17 cellular contexts compared by ENCODE assay signal in genomic region chr2:176088937-176089842, GRCh38. TPM values are rescaled to one million over a fixed set of nuclear protein-coding genes. Genes with fewer than 3 reads are reported as not detected.
DNase-seq lines count a peak whose midpoint lies in the region; ATAC-seq, FAIRE-seq and TF ChIP-seq lines count a peak whose summit lies in the region.
"Had no signal": no experiment of that assay in that cellular context is flagged by ENCODE, and none has a peak within 500 bp of the region (broad histone marks: within the 10 kb centered on the region; RNA-seq: fewer than 3 reads in every experiment).

No MANE protein-coding gene starts in this region.

- H3K4me1 ChIP-seq in HepG2 (ENCODE audit: insufficient read depth, low read length) (peaks cover 25% of the 10 kb centered on the region), right lobe of liver (peaks cover 0 to 16% (median 4%) of the 10 kb centered on the region in 4 donors), prostate gland (replicated peaks) (no peaks in the 10 kb centered on the region)

- H3K27me3 Mint-ChIP-seq in stimulated activated memory B cell treated with anti-CD40 and anti-IgM and Interleukin-4, amounts not matched to agents 10 μg/mL and 1 μg/mL and 100 μg/mL, for 72 hours = peaks cover 93% of the 10 kb centered on the region

- DNase-seq in HepG2 (ENCODE audit: low spot score) = no peak
- no peak for DNase-seq in right lobe of liver
- DNase-seq in coronary artery (ENCODE audit: low spot score) = peak; percentile 7
- DNase-seq in prostate gland (ENCODE audit: low spot score) = no peak
- DNase-seq in NCI-H510A (lab: John Stamatoyannopoulos, UW) = no peak
- no peak for DNase-seq in UCSD-AML1 (lab: John Stamatoyannopoulos, UW; ENCODE audit: unreplicated experiment)
- DNase-seq: CD8-positive, alpha-beta T cell; GF-D8; NCI-H1092 treated with DMSO at 0.1 percent for 48 hours; NCI-H446 treated with DMSO at 0.1 percent for 48 hours had no signal

- no TSS peak for BruUV-seq in HepG2 (replicated peaks; lab: Mats Ljungman, UMichigan)

- 6% methylated on average over 6 of the region's 6 CpGs for WGBS in HepG2 (ENCODE audit: low lambda C conversion rate)
- WGBS in right lobe of liver (ENCODE audit: insufficient coverage, low coverage, low lambda C conversion rate, missing lambda C conversion rate) = 7% methylated on average over 6 of the region's 6 CpGs
- WGBS in prostate gland = 38% methylated on average over 6 of the region's 6 CpGs

- no peak overlapping the region for H3K27ac Mint-ChIP-seq in stimulated activated memory B cell treated with anti-CD40 and anti-IgM and Interleukin-4, amounts not matched to agents 10 μg/mL and 1 μg/mL and 100 μg/mL, for 72 hours
- H3K27ac Mint-ChIP-seq: CD8-positive, alpha-beta T cell had no signal

- FAIRE-seq in HepG2 (lab: Jason Lieb, UNC) = no peak
- FAIRE-seq: GM12878, K562 had no signal

- no peaks in the 10 kb centered on the region for H3K36me3 Mint-ChIP-seq in stimulated activated memory B cell treated with anti-CD40 and anti-IgM and Interleukin-4, amounts not matched to agents 10 μg/mL and 1 μg/mL and 100 μg/mL, for 72 hours
- H3K36me3 Mint-ChIP-seq: CD8-positive, alpha-beta T cell had no signal

- no peaks in the 10 kb centered on the region for H3K36me3 ChIP-seq in HepG2 (replicated peaks in 1 of 2; ENCODE audit: control insufficient read depth in 1 of 2, insufficient read depth in 2 of 2, low read length in 2 of 2)
- H3K36me3 ChIP-seq in right lobe of liver = no peaks in the 10 kb centered on the region
- H3K36me3 ChIP-seq in prostate gland = no peaks in the 10 kb centered on the region
- H3K36me3 ChIP-seq: BLaER1 treated with 17β-estradiol and CSF1 and Interleukin-3, amounts not matched to agents 10 nM and 100 nM had no signal

- H3K9me3 ChIP-seq in HepG2 (ENCODE audit: low read length) (no peaks in the 10 kb centered on the region), right lobe of liver (no peaks in the 10 kb centered on the region), prostate gland (no peaks in the 10 kb centered on the region)

- no peak overlapping the region for H3K9ac ChIP-seq in HepG2 (ENCODE audit: insufficient read depth, low read depth, low read length)
- H3K9ac ChIP-seq: BLaER1 treated with 17β-estradiol and CSF1 and Interleukin-3, amounts not matched to agents 10 nM and 100 nM; GM23248 had no signal

- in situ Hi-C loops in HepG2 (cut with HindIII; ENCODE audit: extremely low pct_ligation_motif_present, low pct_unique_long_range_greater_than_20kb) = no loop called here

- POLR2A ChIA-PET in HepG2 (lab: Yijun Ruan, JAX) = no interaction called here

- no peak overlapping the region for H2AFZ ChIP-seq in HepG2 (ENCODE audit: low read length)

- TF ChIP-seq RAD21 in HepG2 (CRISPR knock-in tag; IDR thresholded peaks at IDR 0.05) = no peak

- intact Hi-C loops in HepG2 (cut with micrococcal nuclease; ENCODE audit: unreplicated experiment) = loop anchor here (1.0 to 2.0 kb wide), 4 partner anchors 88 to 723 kb away; no protein-coding TSS in a partner anchor
- intact Hi-C loops in right lobe of liver (cut with DNase I) = loop anchor here in 1 of 2 donors (10.0 kb wide), 1 partner anchor 404 kb away; no protein-coding TSS in a partner anchor
- intact Hi-C loops in prostate gland (cut with DNase I) = loop anchor here (5.0 kb wide), 2 partner anchors 722 to 837 kb away; no protein-coding TSS in a partner anchor

- no peak for TF ChIP-seq POLR2A in HepG2 (IDR thresholded peaks at IDR 0.05; ENCODE audit: insufficient read depth in 1 of 2, low read depth in 2 of 2, low read length in 2 of 2)
- no peak for TF ChIP-seq POLR2A in right lobe of liver (IDR thresholded peaks at IDR 0.05)
- no peak for TF ChIP-seq POLR2A in prostate gland (IDR thresholded peaks at IDR 0.05)

- H3K4me2 ChIP-seq in HepG2 (ENCODE audit: low read depth, low read length) = no peak overlapping the region
- H3K4me2 ChIP-seq: BLaER1 treated with 17β-estradiol and CSF1 and Interleukin-3, amounts not matched to agents 10 nM and 100 nM had no signal

- H3K4me3 Mint-ChIP-seq in stimulated activated memory B cell treated with anti-CD40 and anti-IgM and Interleukin-4, amounts not matched to agents 10 μg/mL and 1 μg/mL and 100 μg/mL, for 72 hours = no peak overlapping the region

- no peak for TF ChIP-seq EP300 in HepG2 (IDR thresholded peaks at IDR 0.05; ENCODE audit: low read depth in 2 of 2, low read length in 2 of 2)
- no peak for TF ChIP-seq EP300 in HepG2 (CRISPR knock-in tag; IDR thresholded peaks at IDR 0.05; ENCODE audit: borderline replicate concordance)

- TF ChIP-seq CTCF in HepG2 (CRISPR knock-in tag; IDR thresholded peaks at IDR 0.05) = no peak
- TF ChIP-seq CTCF in right lobe of liver (IDR thresholded peaks at IDR 0.05) = no peak
- no peak for TF ChIP-seq CTCF in coronary artery (IDR thresholded peaks at IDR 0.05)
- TF ChIP-seq CTCF in prostate gland (IDR thresholded peaks at IDR 0.05) = no peak

- H3K9me3 Mint-ChIP-seq in stimulated activated memory B cell treated with anti-CD40 and anti-IgM and Interleukin-4, amounts not matched to agents 10 μg/mL and 1 μg/mL and 100 μg/mL, for 72 hours = peaks cover 5% of the 10 kb centered on the region

- H3K27me3 ChIP-seq in HepG2 (ENCODE audit: control insufficient read depth in 1 of 2, insufficient read depth in 2 of 2, low read length in 2 of 2) = peaks cover 21 to 94% of the 10 kb centered on the region in 2 experiments
- peaks cover 40 to 70% of the 10 kb centered on the region in 2 donors for H3K27me3 ChIP-seq in right lobe of liver
- H3K27me3 ChIP-seq in prostate gland (replicated peaks; ENCODE audit: insufficient read depth) = peaks cover 16% of the 10 kb centered on the region

- no peak overlapping the region for H3K27ac ChIP-seq in HepG2 (ENCODE audit: extremely low read length, insufficient read depth, low read length)
- H3K27ac ChIP-seq in right lobe of liver = no peak overlapping the region
- H3K27ac ChIP-seq in coronary artery = no peak overlapping the region
- peak overlapping the region; percentile 67 to 70 for H3K27ac ChIP-seq in prostate gland
- H3K27ac ChIP-seq: BLaER1 treated with 17β-estradiol and CSF1 and Interleukin-3, amounts not matched to agents 10 nM and 100 nM; GM23248 had no signal

- CTCF ChIA-PET in HepG2 (lab: Yijun Ruan, JAX; ENCODE audit: low intra/inter-chr PET ratio, low total read pairs) = interaction anchor here (1.2 to 2.1 kb wide), 3 partner anchors 399 to 722 kb away, joined by 7 to 15 read pairs (median 14); no protein-coding TSS in a partner anchor

- ATAC-seq in HepG2 (no peak), right lobe of liver (no peak)
- no peak for ATAC-seq in stimulated activated memory B cell treated with anti-CD40 and anti-IgM and Interleukin-4, amounts not matched to agents 10 μg/mL and 1 μg/mL and 100 μg/mL, for 72 hours
- ATAC-seq: CD8-positive, alpha-beta T cell had no signal

- H3K4me1 Mint-ChIP-seq in stimulated activated memory B cell treated with anti-CD40 and anti-IgM and Interleukin-4, amounts not matched to agents 10 μg/mL and 1 μg/mL and 100 μg/mL, for 72 hours = peaks cover 11% of the 10 kb centered on the region

- no peak overlapping the region for H3K4me3 ChIP-seq in HepG2 (replicated peaks in 1 of 3; ENCODE audit: insufficient read depth in 1 of 3, low read depth in 2 of 3, low read length in 3 of 3)
- H3K4me3 ChIP-seq in right lobe of liver = no peak overlapping the region
- no peak overlapping the region for H3K4me3 ChIP-seq in coronary artery
- no peak overlapping the region for H3K4me3 ChIP-seq in prostate gland
- H3K4me3 ChIP-seq: BLaER1 treated with 17β-estradiol and CSF1 and Interleukin-3, amounts not matched to agents 10 nM and 100 nM; GM12878; K562 had no signal

- no peaks in the 10 kb centered on the region for H4K20me1 ChIP-seq in HepG2 (ENCODE audit: insufficient read depth, low read length)

- no peaks in the 10 kb centered on the region for H3K79me2 ChIP-seq in HepG2 (ENCODE audit: insufficient read depth, low read length)

RNA-seq across cellular contexts. Expression of gene HOXD13, which starts 3.3 kb away (rescaled TPM):
- not detected in 2 replicates for total RNA-seq in HepG2 (2016; rRNA removed; fragmentation: Illumina TruSeq; extraction: Trizol)
- not detected in 2 replicates for total RNA-seq in HepG2 (2016; cell fraction: cytosol; rRNA removed; fragmentation: Illumina TruSeq; extraction: Trizol; ENCODE audit: low read depth)
- not detected in 2 replicates for total RNA-seq in HepG2 (2016; cell fraction: insoluble cytoplasmic fraction; rRNA removed; fragmentation: Illumina TruSeq; extraction: Trizol)
- not detected in 2 replicates for total RNA-seq in HepG2 (2016; cell fraction: membrane; rRNA removed; fragmentation: Illumina TruSeq; extraction: Trizol)
- not detected in 2 replicates for total RNA-seq in HepG2 (2016; cell fraction: nucleus; rRNA removed; fragmentation: Illumina TruSeq; extraction: Trizol)
- not detected in 2 replicates for polyA plus RNA-seq in HepG2 (2011; rRNA removed)
- not detected in 2 replicates for polyA plus RNA-seq in HepG2 (2011; cell fraction: cytosol; rRNA removed)
- not detected in 2 replicates for polyA plus RNA-seq in HepG2 (2011; cell fraction: nucleus; rRNA removed)
- not detected in 2 replicates for polyA plus RNA-seq in HepG2 (2012)
- polyA plus RNA-seq in HepG2 (2016; cell fraction: cytosol; fragmentation: Illumina TruSeq; extraction: Trizol; ENCODE audit: low read depth) = not detected in 2 replicates
- not detected in 2 replicates for polyA plus RNA-seq in HepG2 (2016; cell fraction: insoluble cytoplasmic fraction; fragmentation: Illumina TruSeq; extraction: Trizol; ENCODE audit: low read depth)
- not detected in 2 replicates for polyA plus RNA-seq in HepG2 (2016; cell fraction: membrane; fragmentation: Illumina TruSeq; extraction: Trizol; ENCODE audit: low read depth)
- not detected in 2 replicates for polyA plus RNA-seq in HepG2 (2016; cell fraction: nucleus; fragmentation: Illumina TruSeq; extraction: Trizol; ENCODE audit: insufficient read depth, low read depth)
- not detected in 2 replicates for polyA minus RNA-seq in HepG2 (2011; rRNA and poly(A)+ RNA removed; ENCODE audit: low replicate concordance)
- not detected in 2 replicates for polyA minus RNA-seq in HepG2 (2011; cell fraction: cytosol; rRNA and poly(A)+ RNA removed)
- not detected in 2 replicates for polyA minus RNA-seq in HepG2 (2011; cell fraction: nucleus; rRNA and poly(A)+ RNA removed)
- not detected for total RNA-seq in right lobe of liver
- total RNA-seq in prostate gland = 10 to 100 TPM; 10.6 to 11.8 TPM
- total RNA-seq: Calu3; CD8-positive, alpha-beta T cell; GM12878; K562 had no signal
- polyA plus RNA-seq: GM12878 had no signal

RNA-seq across cellular contexts. Expression of gene EVX2, which starts 5.4 kb away (rescaled TPM):
- total RNA-seq in HepG2 (2016; rRNA removed; fragmentation: Illumina TruSeq; extraction: Trizol) (not detected in 2 replicates), right lobe of liver (not detected), prostate gland (1 to 10 TPM; 1.2 to 1.6 TPM)
- not detected in 2 replicates for total RNA-seq in HepG2 (2016; cell fraction: cytosol; rRNA removed; fragmentation: Illumina TruSeq; extraction: Trizol; ENCODE audit: low read depth)
- total RNA-seq in HepG2 (2016; cell fraction: insoluble cytoplasmic fraction; rRNA removed; fragmentation: Illumina TruSeq; extraction: Trizol) = not detected in 2 replicates
- total RNA-seq in HepG2 (2016; cell fraction: membrane; rRNA removed; fragmentation: Illumina TruSeq; extraction: Trizol) = not detected in 2 replicates
- not detected in 2 replicates for total RNA-seq in HepG2 (2016; cell fraction: nucleus; rRNA removed; fragmentation: Illumina TruSeq; extraction: Trizol)
- polyA plus RNA-seq in HepG2 (2011; rRNA removed) = not detected in 2 replicates
- polyA plus RNA-seq in HepG2 (2011; cell fraction: cytosol; rRNA removed) = not detected in 2 replicates
- not detected in 2 replicates for polyA plus RNA-seq in HepG2 (2011; cell fraction: nucleus; rRNA removed)
- polyA plus RNA-seq in HepG2 (2012) = not detected in 2 replicates
- polyA plus RNA-seq in HepG2 (2016; cell fraction: cytosol; fragmentation: Illumina TruSeq; extraction: Trizol; ENCODE audit: low read depth) = not detected in 2 replicates
- not detected in 2 replicates for polyA plus RNA-seq in HepG2 (2016; cell fraction: insoluble cytoplasmic fraction; fragmentation: Illumina TruSeq; extraction: Trizol; ENCODE audit: low read depth)
- not detected in 2 replicates for polyA plus RNA-seq in HepG2 (2016; cell fraction: membrane; fragmentation: Illumina TruSeq; extraction: Trizol; ENCODE audit: low read depth)
- polyA plus RNA-seq in HepG2 (2016; cell fraction: nucleus; fragmentation: Illumina TruSeq; extraction: Trizol; ENCODE audit: insufficient read depth, low read depth) = not detected in 2 replicates
- polyA minus RNA-seq in HepG2 (2011; rRNA and poly(A)+ RNA removed; ENCODE audit: low replicate concordance) = not detected in 2 replicates
- polyA minus RNA-seq in HepG2 (2011; cell fraction: cytosol; rRNA and poly(A)+ RNA removed) = not detected in 2 replicates
- not detected in 2 replicates for polyA minus RNA-seq in HepG2 (2011; cell fraction: nucleus; rRNA and poly(A)+ RNA removed)
- total RNA-seq: A172; Calu3; CD8-positive, alpha-beta T cell; GM12878; GM23248; K562 had no signal
- polyA plus RNA-seq: GM12878, GM23248, K562 had no signal

RNA-seq across cellular contexts. Expression of gene HOXD12, which starts 10.4 kb away (rescaled TPM):
- total RNA-seq in HepG2 (2016; rRNA removed; fragmentation: Illumina TruSeq; extraction: Trizol) = not detected in 2 replicates
- not detected in 2 replicates for total RNA-seq in HepG2 (2016; cell fraction: cytosol; rRNA removed; fragmentation: Illumina TruSeq; extraction: Trizol; ENCODE audit: low read depth)
- total RNA-seq in HepG2 (2016; cell fraction: insoluble cytoplasmic fraction; rRNA removed; fragmentation: Illumina TruSeq; extraction: Trizol) = not detected in 2 replicates
- total RNA-seq in HepG2 (2016; cell fraction: membrane; rRNA removed; fragmentation: Illumina TruSeq; extraction: Trizol) = not detected in 2 replicates
- not detected in 2 replicates for total RNA-seq in HepG2 (2016; cell fraction: nucleus; rRNA removed; fragmentation: Illumina TruSeq; extraction: Trizol)
- not detected in 2 replicates for polyA plus RNA-seq in HepG2 (2011; rRNA removed)
- polyA plus RNA-seq in HepG2 (2011; cell fraction: cytosol; rRNA removed) = not detected in 2 replicates
- polyA plus RNA-seq in HepG2 (2011; cell fraction: nucleus; rRNA removed) = not detected in 2 replicates
- not detected in 2 replicates for polyA plus RNA-seq in HepG2 (2012)
- not detected in 2 replicates for polyA plus RNA-seq in HepG2 (2016; cell fraction: cytosol; fragmentation: Illumina TruSeq; extraction: Trizol; ENCODE audit: low read depth)
- polyA plus RNA-seq in HepG2 (2016; cell fraction: insoluble cytoplasmic fraction; fragmentation: Illumina TruSeq; extraction: Trizol; ENCODE audit: low read depth) = not detected in 2 replicates
- polyA plus RNA-seq in HepG2 (2016; cell fraction: membrane; fragmentation: Illumina TruSeq; extraction: Trizol; ENCODE audit: low read depth) = not detected in 2 replicates
- not detected in 2 replicates for polyA plus RNA-seq in HepG2 (2016; cell fraction: nucleus; fragmentation: Illumina TruSeq; extraction: Trizol; ENCODE audit: insufficient read depth, low read depth)
- polyA minus RNA-seq in HepG2 (2011; rRNA and poly(A)+ RNA removed; ENCODE audit: low replicate concordance) = not detected in 2 replicates
- polyA minus RNA-seq in HepG2 (2011; cell fraction: cytosol; rRNA and poly(A)+ RNA removed) = not detected in 2 replicates
- not detected in 2 replicates for polyA minus RNA-seq in HepG2 (2011; cell fraction: nucleus; rRNA and poly(A)+ RNA removed)
- total RNA-seq in right lobe of liver = not detected
- under 1 TPM in 1 of 2 donors, not detected in 1; 0.36 TPM for total RNA-seq in prostate gland
- total RNA-seq: A172; Calu3; CD8-positive, alpha-beta T cell; GM12878; K562 had no signal
- polyA plus RNA-seq: GM12878, K562 had no signal

RNA-seq across cellular contexts. Expression of gene HOXD11, which starts 17.9 kb away (rescaled TPM):
- total RNA-seq in HepG2 (2016; rRNA removed; fragmentation: Illumina TruSeq; extraction: Trizol) = not detected in 2 replicates
- not detected in 2 replicates for total RNA-seq in HepG2 (2016; cell fraction: cytosol; rRNA removed; fragmentation: Illumina TruSeq; extraction: Trizol; ENCODE audit: low read depth)
- not detected in 2 replicates for total RNA-seq in HepG2 (2016; cell fraction: insoluble cytoplasmic fraction; rRNA removed; fragmentation: Illumina TruSeq; extraction: Trizol)
- not detected in 2 replicates for total RNA-seq in HepG2 (2016; cell fraction: membrane; rRNA removed; fragmentation: Illumina TruSeq; extraction: Trizol)
- total RNA-seq in HepG2 (2016; cell fraction: nucleus; rRNA removed; fragmentation: Illumina TruSeq; extraction: Trizol) = not detected in 2 replicates
- polyA plus RNA-seq in HepG2 (2011; rRNA removed) = not detected in 2 replicates
- polyA plus RNA-seq in HepG2 (2011; cell fraction: cytosol; rRNA removed) = not detected in 2 replicates
- polyA plus RNA-seq in HepG2 (2011; cell fraction: nucleus; rRNA removed) = not detected in 2 replicates
- polyA plus RNA-seq in HepG2 (2012) = not detected in 2 replicates
- polyA plus RNA-seq in HepG2 (2016; cell fraction: cytosol; fragmentation: Illumina TruSeq; extraction: Trizol; ENCODE audit: low read depth) = not detected in 2 replicates
- polyA plus RNA-seq in HepG2 (2016; cell fraction: insoluble cytoplasmic fraction; fragmentation: Illumina TruSeq; extraction: Trizol; ENCODE audit: low read depth) = not detected in 2 replicates
- not detected in 2 replicates for polyA plus RNA-seq in HepG2 (2016; cell fraction: membrane; fragmentation: Illumina TruSeq; extraction: Trizol; ENCODE audit: low read depth)
- not detected in 2 replicates for polyA plus RNA-seq in HepG2 (2016; cell fraction: nucleus; fragmentation: Illumina TruSeq; extraction: Trizol; ENCODE audit: insufficient read depth, low read depth)
- 0.72 TPM in 1 of 2 replicates, not detected in the other for polyA minus RNA-seq in HepG2 (2011; rRNA and poly(A)+ RNA removed; ENCODE audit: low replicate concordance)
- not detected in 2 replicates for polyA minus RNA-seq in HepG2 (2011; cell fraction: cytosol; rRNA and poly(A)+ RNA removed)
- not detected in 2 replicates for polyA minus RNA-seq in HepG2 (2011; cell fraction: nucleus; rRNA and poly(A)+ RNA removed)
- total RNA-seq in right lobe of liver = not detected
- total RNA-seq in prostate gland = 10 to 100 TPM in 1 of 2 donors, 1 to 10 TPM in 1; 8.0 to 14.9 TPM
- total RNA-seq: Calu3; CD8-positive, alpha-beta T cell; GM12878; K562 had no signal
- polyA plus RNA-seq: GM12878, K562 had no signal

RNA-seq across cellular contexts. Expression of gene HOXD10, which starts 27.4 kb away (rescaled TPM):
- total RNA-seq in HepG2 (2016; rRNA removed; fragmentation: Illumina TruSeq; extraction: Trizol) (not detected in 2 replicates), right lobe of liver (not detected), prostate gland (10 to 100 TPM; 10.4 to 32.5 TPM)
- total RNA-seq in HepG2 (2016; cell fraction: cytosol; rRNA removed; fragmentation: Illumina TruSeq; extraction: Trizol; ENCODE audit: low read depth) = not detected in 2 replicates
- not detected in 2 replicates for total RNA-seq in HepG2 (2016; cell fraction: insoluble cytoplasmic fraction; rRNA removed; fragmentation: Illumina TruSeq; extraction: Trizol)
- total RNA-seq in HepG2 (2016; cell fraction: membrane; rRNA removed; fragmentation: Illumina TruSeq; extraction: Trizol) = not detected in 2 replicates
- total RNA-seq in HepG2 (2016; cell fraction: nucleus; rRNA removed; fragmentation: Illumina TruSeq; extraction: Trizol) = not detected in 2 replicates
- not detected in 2 replicates for polyA plus RNA-seq in HepG2 (2011; rRNA removed)
- not detected in 2 replicates for polyA plus RNA-seq in HepG2 (2011; cell fraction: cytosol; rRNA removed)
- not detected in 2 replicates for polyA plus RNA-seq in HepG2 (2011; cell fraction: nucleus; rRNA removed)
- not detected in 2 replicates for polyA plus RNA-seq in HepG2 (2012)
- not detected in 2 replicates for polyA plus RNA-seq in HepG2 (2016; cell fraction: cytosol; fragmentation: Illumina TruSeq; extraction: Trizol; ENCODE audit: low read depth)
- not detected in 2 replicates for polyA plus RNA-seq in HepG2 (2016; cell fraction: insoluble cytoplasmic fraction; fragmentation: Illumina TruSeq; extraction: Trizol; ENCODE audit: low read depth)
- polyA plus RNA-seq in HepG2 (2016; cell fraction: membrane; fragmentation: Illumina TruSeq; extraction: Trizol; ENCODE audit: low read depth) = not detected in 2 replicates
- not detected in 2 replicates for polyA plus RNA-seq in HepG2 (2016; cell fraction: nucleus; fragmentation: Illumina TruSeq; extraction: Trizol; ENCODE audit: insufficient read depth, low read depth)
- polyA minus RNA-seq in HepG2 (2011; rRNA and poly(A)+ RNA removed; ENCODE audit: low replicate concordance) = not detected in 2 replicates
- polyA minus RNA-seq in HepG2 (2011; cell fraction: cytosol; rRNA and poly(A)+ RNA removed) = not detected in 2 replicates
- not detected in 2 replicates for polyA minus RNA-seq in HepG2 (2011; cell fraction: nucleus; rRNA and poly(A)+ RNA removed)
- total RNA-seq: Calu3; CD8-positive, alpha-beta T cell; GM12878; K562 had no signal
- polyA plus RNA-seq: GM12878, K562 had no signal

Comparison
In these comparisons a context has a peak if more than half of its experiments do, and no peak if none do; other contexts are left out.
1. H3K27ac ChIP-seq: peak in prostate gland (2 of 2); none in HepG2 (single experiment), right lobe of liver (0 of 3) and coronary artery (0 of 2).
2. RNA of gene HOXD13, which starts 3.3 kb away (total RNA-seq): 10.6 to 11.8 TPM in prostate gland; not detected in HepG2 and not detected in right lobe of liver; every median in the first group is over 10 times any median in the second.